In the genomic region with DNA sequence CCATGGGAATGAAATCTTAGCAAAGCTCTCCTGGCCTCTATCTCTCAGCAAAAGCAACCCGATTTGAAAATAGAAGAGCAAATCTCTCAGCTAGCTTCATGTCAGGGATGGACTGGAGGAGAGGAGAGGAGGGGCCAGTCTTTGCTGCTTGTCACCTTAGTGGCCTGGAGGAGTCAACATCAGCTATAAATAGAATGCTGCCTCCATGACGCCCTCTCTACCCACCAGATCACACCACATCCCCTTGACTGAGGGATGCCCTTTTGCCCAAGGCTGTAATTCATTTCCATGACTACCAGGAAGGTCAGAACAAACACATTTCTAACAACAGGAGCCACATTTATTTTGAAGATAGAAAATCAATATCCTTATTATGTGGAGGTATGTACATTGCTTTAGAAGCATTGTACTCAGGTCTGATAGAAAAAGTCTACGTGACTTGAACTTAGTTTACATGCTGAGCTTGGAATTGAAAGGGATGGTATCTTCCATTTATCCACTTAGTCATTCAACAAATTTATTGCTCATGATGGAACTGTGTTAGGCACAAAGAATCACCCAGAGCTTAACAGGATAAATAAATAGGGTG, we compare ENCODE assay signal across 17 cellular contexts.
"Had no signal": no experiment of that assay in that cellular context is flagged by ENCODE, and none has a peak within 500 bp of the region (broad histone marks: within the 10 kb centered on the region; RNA-seq: fewer than 3 reads in every experiment).

No MANE protein-coding gene starts in this region.

- H3K36me3 Mint-ChIP-seq: activated naive CD8-positive, alpha-beta T cell treated with anti-CD3 and anti-CD28 coated beads, Interleukin-2, amount 10 ng/mL, durations not matched to agents 7 days and 5 days; natural killer cell treated with Interleukin-12 subunit alpha and Interleukin-12 subunit beta and Interleukin-15 and Interleukin-18, amount 100 ng/mL, for 72 hours; type B pancreatic cell; WTC11 had no signal

- H3K27me3 Mint-ChIP-seq: type B pancreatic cell had no signal

- H3K9me3 Mint-ChIP-seq: activated naive CD8-positive, alpha-beta T cell treated with anti-CD3 and anti-CD28 coated beads, Interleukin-2, amount 10 ng/mL, durations not matched to agents 7 days and 5 days; central memory CD8-positive, alpha-beta T cell; natural killer cell treated with Interleukin-12 subunit alpha and Interleukin-12 subunit beta and Interleukin-15 and Interleukin-18, amount 100 ng/mL, for 72 hours; type B pancreatic cell had no signal

- DNase-seq: activated CD4-positive, alpha-beta T cell treated with anti-CD3 and anti-CD28 coated beads for 4 hours; activated naive CD8-positive, alpha-beta T cell treated with anti-CD3 and anti-CD28 coated beads, Interleukin-2, amount 10 ng/mL, durations not matched to agents 7 days and 5 days; anterior cingulate cortex; brain microvascular endothelial cell; left ventricle myocardium inferior; occipital lobe; right cardiac atrium; stimulated activated CD4-positive, alpha-beta T cell treated with anti-CD3 and anti-CD28 coated beads, Interleukin-15, amount 100 ng/mL, for 24 hours; stimulated activated CD4-positive, alpha-beta T cell treated with anti-CD3 and anti-CD28 coated beads, Interleukin-4, amount 100 ng/mL, for 1 hour; stimulated activated naive CD4-positive, alpha-beta T cell treated with Interleukin-2 at 50 U/mL for 16 hours; T-helper 2 cell had no signal

- ATAC-seq: esophagus mucosa; natural killer cell treated with Interleukin-12 subunit alpha and Interleukin-12 subunit beta and Interleukin-15 and Interleukin-18, amount 100 ng/mL, for 72 hours; right cardiac atrium; WTC11 had no signal

- H3K27ac Mint-ChIP-seq: activated T-helper 1 cell treated with anti-CD3 and anti-CD28 coated beads, Interleukin-12 subunit alpha, Interleukin-12 subunit beta, Interleukin-2, Interleukin-4 antibody, amounts not matched to agents 30 ng/mL and 10 ng/mL and 1 ng/mL, durations not matched to agents 14 hours and 24 hours and 36 hours; natural killer cell treated with Interleukin-12 subunit alpha and Interleukin-12 subunit beta and Interleukin-15 and Interleukin-18, amount 100 ng/mL, for 72 hours; type B pancreatic cell; WTC11 had no signal

- H3K4me3 Mint-ChIP-seq: activated naive CD8-positive, alpha-beta T cell treated with anti-CD3 and anti-CD28 coated beads, Interleukin-2, amount 10 ng/mL, durations not matched to agents 7 days and 5 days; activated T-helper 1 cell treated with anti-CD3 and anti-CD28 coated beads, Interleukin-12 subunit alpha, Interleukin-12 subunit beta, Interleukin-2, Interleukin-4 antibody, amounts not matched to agents 30 ng/mL and 10 ng/mL and 1 ng/mL, durations not matched to agents 14 hours and 24 hours and 36 hours; central memory CD8-positive, alpha-beta T cell; natural killer cell treated with Interleukin-12 subunit alpha and Interleukin-12 subunit beta and Interleukin-15 and Interleukin-18, amount 100 ng/mL, for 72 hours; type B pancreatic cell; WTC11 had no signal
